Comparison of ENCODE assay signal across 25 cellular contexts in the genomic region with DNA sequence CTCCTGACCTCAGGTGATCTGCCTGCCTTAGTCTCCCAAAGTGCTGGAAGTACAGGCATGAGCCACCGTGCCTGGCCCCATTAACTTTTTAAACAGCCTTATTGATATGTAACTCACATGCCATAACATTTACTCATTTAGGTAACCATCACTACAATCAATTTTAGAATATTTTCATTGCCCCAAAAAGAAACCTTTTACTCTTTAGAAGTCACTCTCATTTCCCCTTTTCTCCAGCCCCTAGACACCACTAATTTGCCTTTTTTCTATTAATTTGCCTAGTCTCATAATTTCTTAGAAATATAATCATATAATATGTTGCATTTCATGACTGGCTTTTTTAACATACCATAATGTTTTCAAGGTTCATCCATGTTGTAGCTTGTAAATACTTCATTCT. TPM values are rescaled to one million over a fixed set of nuclear protein-coding genes. Genes with fewer than 3 reads are reported as not detected.
DNase-seq lines count a peak whose midpoint lies in the region; ATAC-seq, FAIRE-seq and TF ChIP-seq lines count a peak whose summit lies in the region.
"Had no signal": no experiment of that assay in that cellular context is flagged by ENCODE, and none has a peak within 500 bp of the region (broad histone marks: within the 10 kb centered on the region; RNA-seq: fewer than 3 reads in every experiment).

No MANE protein-coding gene starts in this region.

- FAIRE-seq in GM12878 (lab: Jason Lieb, UNC), result peak; percentile 7
- FAIRE-seq: HTR-8/SVneo had no signal

- H3K27me3 Mint-ChIP-seq in naive thymus-derived CD4-positive, alpha-beta T cell, result peaks cover 0 to 3% (median 0%) of the 10 kb centered on the region in 5 donors
- H3K27me3 Mint-ChIP-seq in T-helper 2 cell treated with Interferon-gamma antibody and Interleukin-4, amounts not matched to agents 5 μg/mL and 100 μg/mL, for 36 hours (ENCODE audit: low read depth), result no peaks in the 10 kb centered on the region

- TF ChIP-seq RAD21 in GM12878 (IDR thresholded peaks at IDR 0.05; ENCODE audit: insufficient read depth, low read depth, low read length), result no peak

- RAD21 ChIA-PET in GM12878 (lab: Charles Lee; ENCODE audit: unreplicated experiment), result no interaction called here

- no peak overlapping the region for H3K4me3 ChIP-seq in GM12878
- no peak overlapping the region for H3K4me3 ChIP-seq in naive thymus-derived CD4-positive, alpha-beta T cell (ENCODE audit: low read length)
- H3K4me3 ChIP-seq: GM23338, HAP-1 had no signal

- H3K27ac ChIP-seq in GM12878 (ENCODE audit: control insufficient read depth, insufficient read depth), result no peak overlapping the region
- no peak overlapping the region for H3K27ac ChIP-seq in naive thymus-derived CD4-positive, alpha-beta T cell (ENCODE audit: low read depth, low read length)
- H3K27ac ChIP-seq: KMS-11 had no signal

- H3K79me2 ChIP-seq in GM12878 (ENCODE audit: control insufficient read depth, insufficient read depth, low read length), result no peaks in the 10 kb centered on the region

- CTCF ChIA-PET in GM12878 (lab: Yijun Ruan, JAX), result interaction anchor here (0.9 to 1.4 kb wide), 2 partner anchors 14 to 371 kb away, joined by 3 read pairs; no protein-coding TSS in a partner anchor
- CTCF ChIA-PET in naive thymus-derived CD4-positive, alpha-beta T cell (lab: Charles Lee), result no interaction called here

- H3K9me3 ChIP-seq in GM12878 (replicated peaks; ENCODE audit: control insufficient read depth, insufficient read depth, low read length), result peaks cover 4% of the 10 kb centered on the region; the same call in 1 of the 3 replicates
- H3K9me3 ChIP-seq in naive thymus-derived CD4-positive, alpha-beta T cell (ENCODE audit: control insufficient read depth in 2 of 3, low read length in 3 of 3), result peaks cover 0 to 37% (median 5%) of the 10 kb centered on the region in 3 experiments
- H3K9me3 ChIP-seq: BE2C had no signal

- H3K36me3 Mint-ChIP-seq in naive thymus-derived CD4-positive, alpha-beta T cell, result peaks cover 0 to 10% (median 3%) of the 10 kb centered on the region in 5 donors
- H3K36me3 Mint-ChIP-seq in T-helper 2 cell treated with Interferon-gamma antibody and Interleukin-4, amounts not matched to agents 5 μg/mL and 100 μg/mL, for 36 hours (ENCODE audit: low read depth), result no peaks in the 10 kb centered on the region

- 0% methylated on average over 1 of the region's 1 CpG for WGBS in GM12878 (ENCODE audit: insufficient coverage, insufficient replicate concordance, low lambda C conversion rate, missing lambda C conversion rate)

- ATAC-seq in GM21390 (IDR thresholded peaks at IDR 0.05; ENCODE audit: unreplicated experiment) (peak; percentile 65), HG03135 (IDR thresholded peaks at IDR 0.05; ENCODE audit: unreplicated experiment) (peak; percentile 87), GM12878 (peak; percentile 68)
- no peak for ATAC-seq in naive thymus-derived CD4-positive, alpha-beta T cell
- ATAC-seq: GM23338 had no signal

- no peaks in the 10 kb centered on the region for H3K27me3 ChIP-seq in GM12878 (replicated peaks in 1 of 2; ENCODE audit: control insufficient read depth in 2 of 2, insufficient read depth in 2 of 2, low read length in 1 of 2)
- no peaks in the 10 kb centered on the region for H3K27me3 ChIP-seq in naive thymus-derived CD4-positive, alpha-beta T cell (ENCODE audit: control insufficient read depth in 2 of 2, insufficient read depth in 2 of 2, low read length in 2 of 2)
- H3K27me3 ChIP-seq: BE2C had no signal

- TF ChIP-seq CTCF in GM12878 (IDR thresholded peaks at IDR 0.05 in 2 of 3, conservative IDR thresholded peaks at IDR 0.05 in 1 of 3; ENCODE audit: control insufficient read depth in 2 of 3, extremely low read depth in 1 of 3, insufficient read depth in 1 of 3, low read depth in 3 of 3, low read length in 3 of 3), result no peak

- no peak overlapping the region for H2AFZ ChIP-seq in GM12878 (ENCODE audit: control insufficient read depth, low read depth, low read length)
- H2AFZ ChIP-seq: GM23338 had no signal

- DNase-seq in NOMO-1 treated with DMSO at 0.1 percent for 48 hours (lab: John Stamatoyannopoulos, UW; ENCODE audit: unreplicated experiment) (peak; percentile 11), NOMO-1 treated with dmso at 0.1 percent for 144 hours (lab: John Stamatoyannopoulos, UW; ENCODE audit: unreplicated experiment) (no peak), GM12878 (ENCODE audit: low read depth, low spot score) (no peak), D341Med (ENCODE audit: low spot score) (no peak)
- no peak for DNase-seq in naive thymus-derived CD4-positive, alpha-beta T cell
- DNase-seq in T-helper 2 cell treated with Interferon-gamma antibody and Interleukin-4, amounts not matched to agents 5 μg/mL and 100 μg/mL, for 36 hours (ENCODE audit: low spot score), result no peak
- DNase-seq: BE2C, EL, GF-D8, NCI-H1092 treated with DMSO at 0.1 percent for 48 hours, NCI-H146, NCI-H2029, NCI-H226, NCI-H510A treated with DMSO at 0.1 percent for 48 hours, NCI-H748 treated with DMSO at 0.1 percent for 48 hours, OCI-M1, Right ventricle myocardium superior had no signal

- no peaks in the 10 kb centered on the region for H3K36me3 ChIP-seq in GM12878 (ENCODE audit: control insufficient read depth in 2 of 2, insufficient read depth in 2 of 2, low read length in 1 of 2)
- H3K36me3 ChIP-seq in naive thymus-derived CD4-positive, alpha-beta T cell (ENCODE audit: control insufficient read depth in 2 of 3, insufficient read depth in 3 of 3, low read length in 3 of 3), result no peaks in the 10 kb centered on the region
- H3K36me3 ChIP-seq: BE2C, HAP-1 had no signal

- no peak overlapping the region for H3K4me3 Mint-ChIP-seq in naive thymus-derived CD4-positive, alpha-beta T cell
- H3K4me3 Mint-ChIP-seq in T-helper 2 cell treated with Interferon-gamma antibody and Interleukin-4, amounts not matched to agents 5 μg/mL and 100 μg/mL, for 36 hours, result no peak overlapping the region
- H3K4me3 Mint-ChIP-seq: GM23338; T-helper 1 cell treated with Interleukin-12 subunit alpha and Interleukin-12 subunit beta and Interleukin-4 antibody, amounts not matched to agents 30 μg/mL and 1 μg/mL, for 36 hours had no signal

- intact Hi-C loops in GM12878 (cut with micrococcal nuclease; ENCODE audit: unreplicated experiment), result no loop called here
- intact Hi-C loops in naive thymus-derived CD4-positive, alpha-beta T cell (cut with micrococcal nuclease), result no loop called here

- H3K9ac ChIP-seq in GM12878 (ENCODE audit: control insufficient read depth, insufficient read depth, low read length), result no peak overlapping the region
- H3K9ac ChIP-seq: KMS-11 had no signal

- in situ Hi-C loops in GM12878 (cut with MboI), result no loop called here

- H3K27ac Mint-ChIP-seq in naive thymus-derived CD4-positive, alpha-beta T cell, result no peak overlapping the region
- no peak overlapping the region for H3K27ac Mint-ChIP-seq in T-helper 2 cell treated with Interferon-gamma antibody and Interleukin-4, amounts not matched to agents 5 μg/mL and 100 μg/mL, for 36 hours
- H3K27ac Mint-ChIP-seq: GM23338; T-helper 1 cell treated with Interleukin-12 subunit alpha and Interleukin-12 subunit beta and Interleukin-4 antibody, amounts not matched to agents 30 μg/mL and 1 μg/mL, for 36 hours had no signal

- TF ChIP-seq POLR2A in GM12878 (IDR thresholded peaks at IDR 0.05; ENCODE audit: low read depth, low read length), result no peak

- H3K4me2 ChIP-seq in GM12878 (ENCODE audit: control insufficient read depth, insufficient read depth), result no peak overlapping the region
- H3K4me2 ChIP-seq: GM23338, KMS-11 had no signal

- H4K20me1 ChIP-seq in GM12878 (ENCODE audit: control insufficient read depth, insufficient read depth), result no peaks in the 10 kb centered on the region

- BruUV-seq in GM12878 (replicated peaks; lab: Mats Ljungman, UMichigan), result no TSS peak

- no peaks in the 10 kb centered on the region; the same call in 1 of the 2 replicates for H3K4me1 ChIP-seq in GM12878 (ENCODE audit: control insufficient read depth, insufficient read depth, low read length)
- H3K4me1 ChIP-seq in naive thymus-derived CD4-positive, alpha-beta T cell (ENCODE audit: control insufficient read depth in 2 of 2, insufficient read depth in 2 of 2, low read length in 2 of 2), result no peaks in the 10 kb centered on the region
- H3K4me1 ChIP-seq: BE2C had no signal

- POLR2A ChIA-PET in GM12878 (lab: Charles Lee), result no interaction called here
- POLR2A ChIA-PET in naive thymus-derived CD4-positive, alpha-beta T cell (lab: Charles Lee), result no interaction called here

- no peak for TF ChIP-seq EP300 in GM12878 (IDR thresholded peaks at IDR 0.05; ENCODE audit: borderline replicate concordance in 1 of 2, control insufficient read depth in 1 of 2, low read depth in 2 of 2, low read length in 2 of 2)

- SMC1A ChIA-PET in GM12878 (lab: Charles Lee; ENCODE audit: uncharacterized antibody, unreplicated experiment), result no interaction called here

- H3K9me3 Mint-ChIP-seq in naive thymus-derived CD4-positive, alpha-beta T cell, result peaks cover 0 to 99% (median 21%) of the 10 kb centered on the region in 11 donors
- no peaks in the 10 kb centered on the region for H3K9me3 Mint-ChIP-seq in T-helper 2 cell treated with Interferon-gamma antibody and Interleukin-4, amounts not matched to agents 5 μg/mL and 100 μg/mL, for 36 hours

- H3K4me1 Mint-ChIP-seq in naive thymus-derived CD4-positive, alpha-beta T cell, result no peaks in the 10 kb centered on the region
- no peaks in the 10 kb centered on the region for H3K4me1 Mint-ChIP-seq in T-helper 2 cell treated with Interferon-gamma antibody and Interleukin-4, amounts not matched to agents 5 μg/mL and 100 μg/mL, for 36 hours (ENCODE audit: low read depth)
- H3K4me1 Mint-ChIP-seq: GM23338 had no signal

TF ChIP-seq in GM12878, 131 proteins besides CTCF, POLR2A, EP300 and RAD21 (continues in another document):
- TF ChIP-seq MTA2 (IDR thresholded peaks at IDR 0.05; ENCODE audit: low read depth), result peak; percentile 70

RNA-seq across cellular contexts. Expression of a gene that starts 57.2 kb away (rescaled TPM):
- total RNA-seq in GM12878 (2013; cell fraction: nucleolus; rRNA removed), result 29.8 and 30.6 TPM in 2 replicates
- total RNA-seq in GM12878 (2014; rRNA removed), result 0.06 and 1.1 TPM in 2 replicates
- 0.18 and 0.27 TPM in 2 replicates for total RNA-seq in GM12878 (2014; rRNA removed; fragmentation: Illumina TruSeq; extraction: Trizol)
- total RNA-seq in GM12878 (2021), result 0.08 and 0.10 TPM in 2 replicates
- not detected for polyA plus RNA-seq in GM12878 (2011; ENCODE audit: low read depth)
- 0.50 and 1.4 TPM in 2 replicates for polyA plus RNA-seq in GM12878 (2011; rRNA removed)
- polyA plus RNA-seq in GM12878 (2011; cell fraction: cytosol; rRNA removed), result 0.88 and 1.5 TPM in 2 replicates
- 1.1 and 2.2 TPM in 2 replicates for polyA plus RNA-seq in GM12878 (2011; cell fraction: nucleus; rRNA removed)
- 0.17 and 0.31 TPM in 2 replicates for polyA plus RNA-seq in GM12878 (2012)
- polyA plus RNA-seq in GM12878 (2014; fragmentation: Illumina TruSeq; extraction: Trizol), result 0.06 and 0.19 TPM in 2 replicates
- under 1 TPM; 0.04 to 0.05 TPM for polyA plus RNA-seq in GM12878 (2014; fragmentation: Nextera tagmentation; extraction: Ambion mirVana)
- 0.05 and 0.99 TPM in 2 replicates for polyA plus RNA-seq in GM12878 (2014; rRNA removed)
- polyA plus RNA-seq in GM12878 (2016; fragmentation: Nextera tagmentation; extraction: Ambion mirVana), result under 1 TPM; 0.19 to 0.43 TPM
- 2.5 and 4.2 TPM in 2 replicates for polyA minus RNA-seq in GM12878 (2011; rRNA and poly(A)+ RNA removed)
- 0.42 TPM in 1 of 2 replicates, not detected in the other for polyA minus RNA-seq in GM12878 (2011; cell fraction: cytosol; rRNA and poly(A)+ RNA removed)
- 3.5 and 6.5 TPM in 2 replicates for polyA minus RNA-seq in GM12878 (2011; cell fraction: nucleus; rRNA and poly(A)+ RNA removed)
- under 1 TPM in 1 of 5 experiments, not detected in 4; 0.24 TPM for total RNA-seq in naive thymus-derived CD4-positive, alpha-beta T cell
- not detected for polyA plus RNA-seq in naive thymus-derived CD4-positive, alpha-beta T cell
- total RNA-seq: A172 had no signal
